Comparison of ENCODE assay signal across 1 cellular context in the genomic region with DNA sequence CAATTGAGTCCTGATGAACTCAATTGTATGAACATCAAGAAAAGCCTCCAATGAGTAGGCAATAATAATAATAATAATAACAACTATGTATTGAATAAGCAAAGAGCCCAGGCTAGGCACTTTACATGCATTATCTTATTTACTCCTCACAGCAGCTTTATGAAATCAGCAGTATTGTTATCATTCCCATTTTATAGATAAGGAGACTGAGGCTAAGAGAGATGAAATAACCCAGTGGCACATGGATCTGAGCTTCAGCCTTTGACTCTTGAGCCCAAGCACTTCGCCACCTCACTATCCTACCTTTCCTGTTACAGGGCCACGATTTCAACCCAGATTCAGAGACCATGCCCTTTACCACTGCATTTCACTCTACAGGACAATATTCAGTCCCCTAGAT.
TF ChIP-seq lines count a peak whose summit lies in the region.

No MANE protein-coding gene starts in this region.

TF ChIP-seq in HEK293, 187 proteins besides CTCF, POLR2A, EP300 and RAD21 (continued from another document):
- TF ChIP-seq, protein P1, sequence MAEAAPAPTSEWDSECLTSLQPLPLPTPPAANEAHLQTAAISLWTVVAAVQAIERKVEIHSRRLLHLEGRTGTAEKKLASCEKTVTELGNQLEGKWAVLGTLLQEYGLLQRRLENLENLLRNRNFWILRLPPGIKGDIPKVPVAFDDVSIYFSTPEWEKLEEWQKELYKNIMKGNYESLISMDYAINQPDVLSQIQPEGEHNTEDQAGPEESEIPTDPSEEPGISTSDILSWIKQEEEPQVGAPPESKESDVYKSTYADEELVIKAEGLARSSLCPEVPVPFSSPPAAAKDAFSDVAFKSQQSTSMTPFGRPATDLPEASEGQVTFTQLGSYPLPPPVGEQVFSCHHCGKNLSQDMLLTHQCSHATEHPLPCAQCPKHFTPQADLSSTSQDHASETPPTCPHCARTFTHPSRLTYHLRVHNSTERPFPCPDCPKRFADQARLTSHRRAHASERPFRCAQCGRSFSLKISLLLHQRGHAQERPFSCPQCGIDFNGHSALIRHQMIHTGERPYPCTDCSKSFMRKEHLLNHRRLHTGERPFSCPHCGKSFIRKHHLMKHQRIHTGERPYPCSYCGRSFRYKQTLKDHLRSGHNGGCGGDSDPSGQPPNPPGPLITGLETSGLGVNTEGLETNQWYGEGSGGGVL (tag by site-specific recombination; IDR thresholded peaks at IDR 0.05) = no peak
- TF ChIP-seq ZNF585B (tag by site-specific recombination; IDR thresholded peaks at IDR 0.05) (no peak), ZNF623 (tag by site-specific recombination; IDR thresholded peaks at IDR 0.05) (peak; percentile 42; the same call in 1 of the 2 replicates)
- TF ChIP-seq, protein P2, sequence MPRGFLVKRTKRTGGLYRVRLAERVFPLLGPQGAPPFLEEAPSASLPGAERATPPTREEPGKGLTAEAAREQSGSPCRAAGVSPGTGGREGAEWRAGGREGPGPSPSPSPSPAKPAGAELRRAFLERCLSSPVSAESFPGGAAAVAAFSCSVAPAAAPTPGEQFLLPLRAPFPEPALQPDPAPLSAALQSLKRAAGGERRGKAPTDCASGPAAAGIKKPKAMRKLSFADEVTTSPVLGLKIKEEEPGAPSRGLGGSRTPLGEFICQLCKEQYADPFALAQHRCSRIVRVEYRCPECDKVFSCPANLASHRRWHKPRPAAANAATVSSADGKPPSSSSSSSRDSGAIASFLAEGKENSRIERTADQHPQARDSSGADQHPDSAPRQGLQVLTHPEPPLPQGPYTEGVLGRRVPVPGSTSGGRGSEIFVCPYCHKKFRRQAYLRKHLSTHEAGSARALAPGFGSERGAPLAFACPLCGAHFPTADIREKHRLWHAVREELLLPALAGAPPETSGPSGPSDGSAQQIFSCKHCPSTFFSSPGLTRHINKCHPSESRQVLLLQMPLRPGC (tag by site-specific recombination; IDR thresholded peaks at IDR 0.05) = no peak
